ENCODE assay signal across 8 cellular contexts in genomic region chr20:44210422-44211176, GRCh38. TPM values are rescaled to one million over a fixed set of nuclear protein-coding genes. Genes with fewer than 3 reads are reported as not detected.
DNase-seq lines count a peak whose midpoint lies in the region; ATAC-seq, FAIRE-seq and TF ChIP-seq lines count a peak whose summit lies in the region.

Gene OSER1, minus strand, starts transcription at chr20:44210771. Its CDS starts 3,814 bp downstream, at chr20:44206957.

- 0% methylated on average over 41 to 78 of the region's 78 CpGs for WGBS in adrenal gland, 4 donors
- 0 to 1% methylated on average over 73 to 78 of the region's 78 CpGs for WGBS in heart right ventricle, 2 donors

- peaks cover 0 to 7% of the 10 kb centered on the region in 2 donors for H3K36me3 ChIP-seq in adrenal gland (replicated peaks in 1 of 2)
- peaks cover 0 to 13% (median 8%) of the 10 kb centered on the region in 9 donors for H3K36me3 ChIP-seq in heart right ventricle
- H3K36me3 ChIP-seq in upper lobe of right lung, result peaks cover 12% of the 10 kb centered on the region

- H3K9me3 ChIP-seq in adrenal gland (replicated peaks in 1 of 3) (no peaks in the 10 kb centered on the region), heart right ventricle (no peaks in the 10 kb centered on the region), upper lobe of right lung (no peaks in the 10 kb centered on the region)

- peak; percentile 97 for FAIRE-seq in GM12892 (lab: Jason Lieb, UNC)

- peak; percentile 93 for DNase-seq in GM12892 (ENCODE audit: insufficient read length)
- peak; percentile 99 for DNase-seq in NCI-H146 (lab: John Stamatoyannopoulos, UW)
- peak; percentile 96 to 99 (median 97) for DNase-seq in T-helper 1 cell
- peak; percentile 98 to 99 (median 98) for DNase-seq in adrenal gland
- DNase-seq in heart right ventricle, result peak; percentile 97
- peak; percentile 99 for DNase-seq in posterior vena cava (ENCODE audit: low spot score)
- DNase-seq in upper lobe of right lung, result peak; percentile 98

- H3K27me3 ChIP-seq in adrenal gland (no peaks in the 10 kb centered on the region), heart right ventricle (no peaks in the 10 kb centered on the region), upper lobe of right lung (no peaks in the 10 kb centered on the region)

- TF ChIP-seq CTCF in adrenal gland (IDR thresholded peaks at IDR 0.05) (no peak), heart right ventricle (IDR thresholded peaks at IDR 0.05) (no peak), upper lobe of right lung (IDR thresholded peaks at IDR 0.05) (no peak)

- H3K4me1 ChIP-seq in adrenal gland (replicated peaks in 1 of 2) (peaks cover 28 to 36% of the 10 kb centered on the region in 2 donors), heart right ventricle (peaks cover 0 to 66% (median 50%) of the 10 kb centered on the region in 9 donors), upper lobe of right lung (peaks cover 37% of the 10 kb centered on the region)

- TF ChIP-seq POLR2A in GM12892 (IDR thresholded peaks at IDR 0.05; ENCODE audit: low read depth, low read length) (peak; percentile 83; the same call in 1 of the 2 replicates), adrenal gland (IDR thresholded peaks at IDR 0.05) (peak; percentile 62 to 96)

- ATAC-seq in HG02852 (IDR thresholded peaks at IDR 0.05; ENCODE audit: unreplicated experiment) (peak; percentile 83), heart right ventricle (peak; percentile 93 to 97 (median 96)), upper lobe of right lung (peak; percentile 96)

- intact Hi-C loops in adrenal gland (cut with DNase I), result no loop called here
- intact Hi-C loops in heart right ventricle (cut with DNase I), result loop anchor here in 9 of 10 donors (5.0 to 10.0 kb wide), 9 partner anchors 174 to 527 kb away; partner anchors contain the start of gene TTPAL (in 1 of the 9)
- intact Hi-C loops in posterior vena cava (cut with DNase I), result loop anchor here in 1 of 2 donors (10.0 kb wide), 1 partner anchor 104 kb away; the partner anchor contains the start of gene FITM2
- intact Hi-C loops in upper lobe of right lung (cut with DNase I), result loop anchor here (10.0 kb wide), 1 partner anchor 174 kb away; no protein-coding TSS in a partner anchor

- H3K4me3 ChIP-seq in adrenal gland (peak within 1 kb of the TSS; percentile 68 to 98 (median 93)), heart right ventricle (peak within 1 kb of the TSS; percentile 73 to 99 (median 93)), upper lobe of right lung (peak within 1 kb of the TSS; percentile 77)

- H3K27ac ChIP-seq in adrenal gland (peak within 1 kb of the TSS; percentile 84 to 99 (median 97)), heart right ventricle (peak within 1 kb of the TSS; percentile 87 to 99 (median 94)), upper lobe of right lung (peak within 1 kb of the TSS; percentile 94)

RNA-seq across cellular contexts. Expression of gene OSER1, which starts in this region (rescaled TPM):
- 29.8 TPM for polyA plus RNA-seq in GM12892 (2012; ENCODE audit: missing spikeins)
- 10 to 100 TPM; 24.6 to 37.4 (median 27.3) TPM for total RNA-seq in adrenal gland
- polyA plus RNA-seq in adrenal gland, result 10 to 100 TPM; 19.5 to 36.4 (median 21.9) TPM
- total RNA-seq in heart right ventricle, result 10 to 100 TPM; 22.6 to 37.3 (median 31.3) TPM
- polyA plus RNA-seq in heart right ventricle, result 10 to 100 TPM; 16.4 to 26.9 TPM
- total RNA-seq in posterior vena cava, result 10 to 100 TPM; 24.3 to 27.3 TPM
- 29.6 TPM for total RNA-seq in upper lobe of right lung

Comparison
In these comparisons a context has a peak if more than half of its experiments do, and no peak if none do; other contexts are left out.
1. Peak in every context shown above with its lines: DNase-seq, ATAC-seq, H3K4me3 ChIP-seq and H3K27ac ChIP-seq.
2. intact Hi-C loops: an anchor here in heart right ventricle (5.0 to 10.0 kb wide) and upper lobe of right lung (10.0 kb wide); none called in adrenal gland.